In genomic region chr11:100683107-100683506, GRCh38 we compare ENCODE assay signal across 20 cellular contexts. TPM values are rescaled to one million over a fixed set of nuclear protein-coding genes. Genes with fewer than 3 reads are reported as not detected.
DNase-seq lines count a peak whose midpoint lies in the region; ATAC-seq and TF ChIP-seq lines count a peak whose summit lies in the region.
"Had no signal": no experiment of that assay in that cellular context is flagged by ENCODE, and none has a peak within 500 bp of the region (broad histone marks: within the 10 kb centered on the region; RNA-seq: fewer than 3 reads in every experiment).

No MANE protein-coding gene starts in this region.

- ATAC-seq in heart right ventricle (no peak), WTC11 (no peak)
- ATAC-seq: SK-N-SH treated with all-trans-retinoic acid at 6 μM for 48 hours had no signal

- no peak overlapping the region for H3K4me3 Mint-ChIP-seq in WTC11
- H3K4me3 Mint-ChIP-seq: CD8-positive, alpha-beta memory T cell had no signal

- H3K36me3 Mint-ChIP-seq in WTC11: no peaks in the 10 kb centered on the region
- H3K36me3 Mint-ChIP-seq: CD8-positive, alpha-beta memory T cell had no signal

- H3K4me3 ChIP-seq in left ventricle myocardium inferior (no peak overlapping the region), heart right ventricle (no peak overlapping the region), mesodermal cell (ENCODE audit: extremely low read depth, insufficient read depth, low read length, poor library complexity, severe bottlenecking) (no peak overlapping the region), tibial nerve (no peak overlapping the region)
- H3K4me3 ChIP-seq: BLaER1 treated with 17β-estradiol and CSF1 and Interleukin-3, amounts not matched to agents 10 nM and 100 nM; Peyer's patch had no signal

- H3K27ac Mint-ChIP-seq in WTC11: peak overlapping the region; percentile 6; the same call in 1 of the 2 replicates
- H3K27ac Mint-ChIP-seq: CD8-positive, alpha-beta memory T cell had no signal

- H3K27me3 Mint-ChIP-seq in WTC11 (ENCODE audit: low read depth): no peaks in the 10 kb centered on the region

- H3K36me3 ChIP-seq in left ventricle myocardium inferior: no peaks in the 10 kb centered on the region
- H3K36me3 ChIP-seq in heart right ventricle: no peaks in the 10 kb centered on the region
- no peaks in the 10 kb centered on the region for H3K36me3 ChIP-seq in mesodermal cell (ENCODE audit: control insufficient read depth, insufficient read depth, low read length)
- H3K36me3 ChIP-seq in tibial nerve: no peaks in the 10 kb centered on the region
- H3K36me3 ChIP-seq: BLaER1 treated with 17β-estradiol and CSF1 and Interleukin-3, amounts not matched to agents 10 nM and 100 nM; Peyer's patch had no signal

- H3K4me1 ChIP-seq in left ventricle myocardium inferior (peaks cover 44% of the 10 kb centered on the region), heart right ventricle (peaks cover 0 to 37% (median 10%) of the 10 kb centered on the region in 9 donors), mesodermal cell (ENCODE audit: control insufficient read depth, insufficient read depth, low read length, poor library complexity, severe bottlenecking) (peaks cover 10% of the 10 kb centered on the region), tibial nerve (peaks cover 0 to 58% (median 9%) of the 10 kb centered on the region in 4 donors)
- H3K4me1 ChIP-seq: Peyer's patch had no signal

- no peak for TF ChIP-seq POLR2A in tibial nerve (IDR thresholded peaks at IDR 0.05)

- TF ChIP-seq EP300 in tibial nerve (IDR thresholded peaks at IDR 0.05): no peak

- 56 to 62% methylated on average over 3 of the region's 3 CpGs for WGBS in heart right ventricle, 2 donors
- 80 to 83% methylated on average over 1 to 2 of the region's 3 CpGs for WGBS in mesodermal cell (ENCODE audit: insufficient coverage in 2 of 2), 2 experiments
- WGBS in tibial nerve, 2 donors: 37 to 42% methylated on average over 3 of the region's 3 CpGs

- H3K9me3 Mint-ChIP-seq in WTC11: peaks cover 4% of the 10 kb centered on the region; the same call in 1 of the 2 replicates

- POLR2A ChIA-PET in WTC11 (lab: Charles Lee): no interaction called here

- H3K27me3 ChIP-seq in left ventricle myocardium inferior (ENCODE audit: low read depth) (no peaks in the 10 kb centered on the region), heart right ventricle (peaks cover 0 to 11% (median 0%) of the 10 kb centered on the region in 7 donors), tibial nerve (no peaks in the 10 kb centered on the region)
- H3K27me3 ChIP-seq: BLaER1 treated with 17β-estradiol and CSF1 and Interleukin-3, amounts not matched to agents 10 nM and 100 nM; Peyer's patch had no signal

- no peak for TF ChIP-seq CTCF in left ventricle myocardium inferior (IDR thresholded peaks at IDR 0.05; ENCODE audit: borderline replicate concordance)
- no peak for TF ChIP-seq CTCF in heart right ventricle (IDR thresholded peaks at IDR 0.05)
- no peak for TF ChIP-seq CTCF in WTC11 (IDR thresholded peaks at IDR 0.05)
- no peak for TF ChIP-seq CTCF in tibial nerve (IDR thresholded peaks at IDR 0.05)

- intact Hi-C loops in left ventricle myocardium inferior (cut with micrococcal nuclease) (loop anchor here (5.0 to 10.0 kb wide), 4 partner anchors 106 to 252 kb away; no protein-coding TSS in a partner anchor), heart right ventricle (cut with DNase I) (loop anchor here (2.0 to 10.0 kb wide), 13 partner anchors 98 to 252 kb away; no protein-coding TSS in a partner anchor)

- H3K9me3 ChIP-seq in left ventricle myocardium inferior (replicated peaks) (no peaks in the 10 kb centered on the region), heart right ventricle (no peaks in the 10 kb centered on the region), mesodermal cell (ENCODE audit: control insufficient read depth, low read length) (no peaks in the 10 kb centered on the region), tibial nerve (no peaks in the 10 kb centered on the region)
- H3K9me3 ChIP-seq: BLaER1 treated with 17β-estradiol and CSF1 and Interleukin-3, amounts not matched to agents 10 nM and 100 nM; Peyer's patch had no signal

- CTCF ChIA-PET in WTC11 (lab: Charles Lee): interaction anchor here (1.2 kb wide), 1 partner anchor 44 kb away, joined by 4 read pairs; no protein-coding TSS in a partner anchor

- peak overlapping the region; percentile 28 for H3K27ac ChIP-seq in left ventricle myocardium inferior (replicated peaks)
- H3K27ac ChIP-seq in heart right ventricle: peak overlapping the region in 1 of 10 donors; percentile 49
- peak overlapping the region; percentile 39 for H3K27ac ChIP-seq in mesodermal cell (ENCODE audit: low read depth, low read length, severe bottlenecking)
- peak overlapping the region in 3 of 4 donors; percentile 63 to 95 (median 94) for H3K27ac ChIP-seq in tibial nerve
- H3K27ac ChIP-seq in substantia nigra (ENCODE audit: low read depth, low read length, poor library complexity, severe bottlenecking): no peak overlapping the region
- H3K27ac ChIP-seq: Peyer's patch had no signal

- H3K4me1 Mint-ChIP-seq in WTC11: peaks cover 50% of the 10 kb centered on the region

- DNase-seq in left ventricle myocardium inferior (no peak), heart right ventricle (no peak), WTC11 (ENCODE audit: low spot score) (no peak), tibial nerve (ENCODE audit: low spot score in 2 of 2) (no peak), AG20443 (ENCODE audit: low spot score) (no peak), substantia nigra (lab: John Stamatoyannopoulos, UW) (no peak)
- DNase-seq in stimulated activated CD4-positive, alpha-beta T cell treated with anti-CD3 and anti-CD28 coated beads, Interleukin-2, amount 100 ng/mL, for 24 hours: no peak
- DNase-seq: 8988T; CD8-positive, alpha-beta memory T cell; DMS 273 treated with DMSO at 0.1 percent for 48 hours; NCI-H1048; NCI-H1436 treated with DMSO at 0.1 percent for 48 hours; NCI-H2029 treated with DMSO at 0.1 percent for 48 hours; NCI-H2171 treated with DMSO at 0.1 percent for 48 hours; NCI-H774; Peyer's patch; Right ventricle myocardium superior had no signal

TF ChIP-seq in WTC11, 78 proteins besides CTCF, POLR2A, EP300 and RAD21 (continues in another document):
- TF ChIP-seq ELF4 (CRISPR knock-in tag; IDR thresholded peaks at IDR 0.05; ENCODE audit: low read depth): no peak
- no peak for TF ChIP-seq ATF3 (CRISPR knock-in tag; conservative IDR thresholded peaks at IDR 0.05)
- TF ChIP-seq ZNF416 (CRISPR knock-in tag; IDR thresholded peaks at IDR 0.05): no peak
- TF ChIP-seq USF2 (CRISPR knock-in tag; IDR thresholded peaks at IDR 0.05): no peak
- no peak for TF ChIP-seq GABPB1 (CRISPR knock-in tag; IDR thresholded peaks at IDR 0.05)
- TF ChIP-seq KAT7 (CRISPR knock-in tag; IDR thresholded peaks at IDR 0.05; ENCODE audit: borderline replicate concordance): no peak
- TF ChIP-seq IRF2 (CRISPR knock-in tag; IDR thresholded peaks at IDR 0.05; ENCODE audit: borderline replicate concordance, low read depth): no peak
- TF ChIP-seq MLX (CRISPR knock-in tag; IDR thresholded peaks at IDR 0.05): no peak
- TF ChIP-seq TP53 (CRISPR knock-in tag; IDR thresholded peaks at IDR 0.05): no peak
- no peak for TF ChIP-seq OVOL2 (CRISPR knock-in tag; IDR thresholded peaks at IDR 0.05; ENCODE audit: borderline replicate concordance)
- no peak for TF ChIP-seq SMAD3 (CRISPR knock-in tag; IDR thresholded peaks at IDR 0.05; ENCODE audit: borderline replicate concordance)
- TF ChIP-seq ATF6 (CRISPR knock-in tag; IDR thresholded peaks at IDR 0.05): no peak

RNA-seq across cellular contexts. Expression of gene ARHGAP42, which starts 4.0 kb away (rescaled TPM):
- total RNA-seq in left ventricle myocardium inferior (11.1 TPM), heart right ventricle (10 to 100 TPM in 5 of 10 donors, 1 to 10 TPM in 5; 7.3 to 13.1 (median 9.5) TPM), WTC11 (2021) (30.0 to 32.5 TPM (median 31.7 TPM) in 3 replicates), tibial nerve (10 to 100 TPM; 28.5 to 52.2 (median 40.4) TPM)
- polyA plus RNA-seq in heart right ventricle: 1 to 10 TPM; 3.9 to 5.0 TPM
- 27.6 TPM for polyA plus RNA-seq in mesodermal cell (2013, experiment 1 of 2)
- 30.4 TPM for polyA plus RNA-seq in mesodermal cell (2013, experiment 2 of 2)
